Comparison of ENCODE assay signal across 1 cellular context in genomic region chr12:110058875-110059615, GRCh38.
TF ChIP-seq lines count a peak whose summit lies in the region.

No MANE protein-coding gene starts in this region.

TF ChIP-seq in IMR-90, 13 proteins besides CTCF, POLR2A, EP300 and RAD21:
- TF ChIP-seq CHD1 (IDR thresholded peaks at IDR 0.05; ENCODE audit: low read depth, low read length): no peak
- TF ChIP-seq ELK1 (IDR thresholded peaks at IDR 0.05; ENCODE audit: borderline replicate concordance, low read depth, low read length): no peak
- no peak for TF ChIP-seq SMC3 (IDR thresholded peaks at IDR 0.05; ENCODE audit: low read depth, low read length)
- no peak for TF ChIP-seq USF2 (IDR thresholded peaks at IDR 0.05; ENCODE audit: low read depth, low read length)
- TF ChIP-seq RFX5 (IDR thresholded peaks at IDR 0.05; ENCODE audit: low read depth, low read length): no peak
- no peak for TF ChIP-seq MAFK (IDR thresholded peaks at IDR 0.05; ENCODE audit: low read depth, low read length)
- no peak for TF ChIP-seq BHLHE40 (IDR thresholded peaks at IDR 0.05; ENCODE audit: low read depth, low read length)
- TF ChIP-seq RCOR1 (IDR thresholded peaks at IDR 0.05; ENCODE audit: insufficient replicate concordance, low read length): no peak
- no peak for TF ChIP-seq NFE2L2 (IDR thresholded peaks at IDR 0.05; ENCODE audit: low read depth, low read length)
- TF ChIP-seq MXI1 (IDR thresholded peaks at IDR 0.05; ENCODE audit: borderline replicate concordance, low read depth, low read length): no peak
- no peak for TF ChIP-seq MAZ (IDR thresholded peaks at IDR 0.05; ENCODE audit: borderline replicate concordance, low read depth, low read length)
- TF ChIP-seq CEBPB (IDR thresholded peaks at IDR 0.05; ENCODE audit: low read depth, low read length): no peak
